27 cellular contexts compared by ENCODE assay signal in genomic region chr2:36702781-36703180, GRCh38. TPM values are rescaled to one million over a fixed set of nuclear protein-coding genes. Genes with fewer than 3 reads are reported as not detected.
DNase-seq lines count a peak whose midpoint lies in the region; ATAC-seq, FAIRE-seq and TF ChIP-seq lines count a peak whose summit lies in the region.
"Had no signal": no experiment of that assay in that cellular context is flagged by ENCODE, and none has a peak within 500 bp of the region (broad histone marks: within the 10 kb centered on the region; RNA-seq: fewer than 3 reads in every experiment).

No MANE protein-coding gene starts in this region.

- H3K79me2 ChIP-seq in H1 (ENCODE audit: control insufficient read depth in 1 of 2, insufficient read depth in 2 of 2, low read length in 2 of 2), result no peaks in the 10 kb centered on the region

- H3K4me3 Mint-ChIP-seq in Caco-2 (ENCODE audit: unreplicated experiment), result no peak overlapping the region
- no peak overlapping the region for H3K4me3 Mint-ChIP-seq in mesothelial cell of epicardium
- H3K4me3 Mint-ChIP-seq: CD8-positive, alpha-beta T cell; IgD-negative memory B cell had no signal

- no peak overlapping the region for H2BK5ac ChIP-seq in H1 (ENCODE audit: low read depth, low read length)

- peak overlapping the region; percentile 42 for H3K27ac Mint-ChIP-seq in Caco-2 (ENCODE audit: unreplicated experiment)
- peak overlapping the region; percentile 80 for H3K27ac Mint-ChIP-seq in mesothelial cell of epicardium
- H3K27ac Mint-ChIP-seq: CD8-positive, alpha-beta T cell; IgD-negative memory B cell had no signal

- H3K9me3 ChIP-seq in A549 (no peaks in the 10 kb centered on the region), Caco-2 (no peaks in the 10 kb centered on the region), H1 (ENCODE audit: insufficient read depth in 2 of 2, low read depth in 1 of 2, low read length in 1 of 2) (no peaks in the 10 kb centered on the region), gastroesophageal sphincter (no peaks in the 10 kb centered on the region)
- H3K9me3 ChIP-seq: MG63 had no signal

- peak overlapping the region; percentile 27; the same call in 1 of the 2 replicates for H2BK20ac ChIP-seq in H1 (ENCODE audit: low read length)

- H4K8ac ChIP-seq in H1 (ENCODE audit: extremely low read depth, insufficient read depth, low read length), result no peak overlapping the region

- no peak overlapping the region for H3K9ac ChIP-seq in H1 (replicated peaks in 1 of 4; ENCODE audit: extremely low read depth in 1 of 4, low read depth in 3 of 4, low read length in 3 of 4)
- H3K9ac ChIP-seq: BLaER1 treated with 17β-estradiol and CSF1 and Interleukin-3, amounts not matched to agents 10 nM and 100 nM had no signal

- peaks cover 2% of the 10 kb centered on the region; the same call in 1 of the 3 replicates for H3K4me1 ChIP-seq in A549
- peaks cover 34% of the 10 kb centered on the region for H3K4me1 ChIP-seq in Caco-2
- H3K4me1 ChIP-seq in H1 (replicated peaks in 1 of 4; ENCODE audit: control insufficient read depth in 3 of 4, insufficient read depth in 4 of 4, low read length in 3 of 4), result peaks cover 0 to 3% (median 0%) of the 10 kb centered on the region in 4 experiments; a peak in 1 of 7 replicates
- H3K4me1 ChIP-seq in gastroesophageal sphincter, result peaks cover 0 to 21% (median 0%) of the 10 kb centered on the region in 3 donors

- H3K36me3 Mint-ChIP-seq in Caco-2 (ENCODE audit: insufficient read depth, unreplicated experiment) (no peaks in the 10 kb centered on the region), mesothelial cell of epicardium (no peaks in the 10 kb centered on the region)
- H3K36me3 Mint-ChIP-seq: CD8-positive, alpha-beta T cell; IgD-negative memory B cell had no signal

- intact Hi-C loops in Caco-2 (cut with micrococcal nuclease; ENCODE audit: unreplicated experiment), result no loop called here

- no peak overlapping the region for H3K56ac ChIP-seq in H1 (replicated peaks; ENCODE audit: insufficient read length, low read depth, low read length)

- no peak overlapping the region for H2AK5ac ChIP-seq in H1 (ENCODE audit: low read depth, low read length)

- TF ChIP-seq RAD21 in A549 (conservative IDR thresholded peaks at IDR 0.05 in 1 of 2, IDR thresholded peaks at IDR 0.05 in 1 of 2) (no peak), H1 (IDR thresholded peaks at IDR 0.05 in 1 of 2, conservative IDR thresholded peaks at IDR 0.05 in 1 of 2; ENCODE audit: low read depth in 2 of 2, low read length in 2 of 2) (no peak)

- FAIRE-seq in A549 (lab: Jason Lieb, UNC) (no peak), H1 (lab: Jason Lieb, UNC) (no peak)
- FAIRE-seq: G401.6, GM12892 had no signal

- CTCF ChIA-PET in A549 (lab: Yijun Ruan, JAX), result interaction anchor here (0.6 to 1.7 kb wide), 3 partner anchors 18 to 61 kb away, joined by 3 to 8 read pairs (median 4); no protein-coding TSS in a partner anchor
- CTCF ChIA-PET in Caco-2 (lab: Charles Lee), result interaction anchor here (1.4 kb wide), 1 partner anchor 38 kb away, joined by 7 read pairs; no protein-coding TSS in a partner anchor
- CTCF ChIA-PET in H1 (lab: Charles Lee; ENCODE audit: partially characterized antibody), result interaction anchor here (0.6 to 10.4 kb wide), 10 partner anchors 9 to 310 kb away, joined by 3 to 84 read pairs (median 3); no protein-coding TSS in a partner anchor
- CTCF ChIA-PET in RWPE1 (lab: Yijun Ruan, JAX), result no interaction called here

- TF ChIP-seq CTCF in A549 (IDR thresholded peaks at IDR 0.05), result no peak
- TF ChIP-seq CTCF in Caco-2 (IDR thresholded peaks at IDR 0.05; ENCODE audit: insufficient read depth in 1 of 2, low read depth in 1 of 2, low read length in 1 of 2, severe bottlenecking in 1 of 2, unreplicated experiment in 1 of 2), result no peak
- TF ChIP-seq CTCF in H1 (IDR thresholded peaks at IDR 0.05; ENCODE audit: control extremely low read depth in 1 of 3, insufficient read depth in 1 of 3, low read depth in 1 of 3, low read length in 3 of 3), result no peak
- TF ChIP-seq CTCF in mesothelial cell of epicardium (IDR thresholded peaks at IDR 0.05; ENCODE audit: unreplicated experiment), result no peak
- TF ChIP-seq CTCF in gastroesophageal sphincter (IDR thresholded peaks at IDR 0.05), result no peak
- TF ChIP-seq CTCF in RWPE1 (conservative IDR thresholded peaks at IDR 0.05; ENCODE audit: low read depth), result no peak

- H3K18ac ChIP-seq in H1 (ENCODE audit: extremely low read depth, low read length), result no peak overlapping the region

- H3K14ac ChIP-seq in H1 (ENCODE audit: insufficient read length), result no peak overlapping the region

- H4K20me1 ChIP-seq in H1 (replicated peaks in 1 of 2; ENCODE audit: control insufficient read depth in 1 of 2, insufficient read depth in 2 of 2, low read length in 2 of 2), result no peaks in the 10 kb centered on the region
- H4K20me1 ChIP-seq: BLaER1 treated with 17β-estradiol and CSF1 and Interleukin-3, amounts not matched to agents 10 nM and 100 nM had no signal

- peak overlapping the region; percentile 49 for H2BK15ac ChIP-seq in H1 (ENCODE audit: low read length)

- TF ChIP-seq POLR2A in A549 (IDR thresholded peaks at IDR 0.05; ENCODE audit: low read length), result no peak
- no peak for TF ChIP-seq POLR2A in H1 (IDR thresholded peaks at IDR 0.05; ENCODE audit: control extremely low read depth in 1 of 2, low read depth in 2 of 2, low read length in 2 of 2)
- no peak for TF ChIP-seq POLR2A in gastroesophageal sphincter (IDR thresholded peaks at IDR 0.05)

- 60% methylated on average over 3 of the region's 3 CpGs for WGBS in A549 (ENCODE audit: missing lambda C conversion rate)
- WGBS in H1 (ENCODE audit: extremely low coverage in 1 of 2, insufficient coverage in 1 of 2, insufficient read length in 1 of 2, insufficient replicate concordance in 2 of 2, low coverage in 1 of 2, low lambda C conversion rate in 2 of 2, missing lambda C conversion rate in 1 of 2), 2 experiments, result 84% methylated on average over 3 of the region's 3 CpGs; no CpG with 5 or more reads in 1 of the 2 experiments
- WGBS in gastroesophageal sphincter (ENCODE audit: low coverage in 1 of 2), 2 donors, result 80% methylated on average over 1 of the region's 3 CpGs; no CpG with 5 or more reads in 1 of the 2 donors

- H4K5ac ChIP-seq in H1 (ENCODE audit: insufficient read length, low read depth, low read length), result no peak overlapping the region

- no peak overlapping the region for H3K4me3 ChIP-seq in A549
- H3K4me3 ChIP-seq in Caco-2 (ENCODE audit: low read depth, low read length), result no peak overlapping the region
- no peak overlapping the region for H3K4me3 ChIP-seq in H1 (ENCODE audit: extremely low read depth in 1 of 4, insufficient read depth in 2 of 4, low read depth in 3 of 4, low read length in 4 of 4)
- no peak overlapping the region for H3K4me3 ChIP-seq in gastroesophageal sphincter
- H3K4me3 ChIP-seq: BLaER1 treated with 17β-estradiol and CSF1 and Interleukin-3, amounts not matched to agents 10 nM and 100 nM; MG63 had no signal

- no peak for DNase-seq in A549 (ENCODE audit: low read depth in 1 of 2, low spot score in 1 of 2)
- no peak for DNase-seq in Caco-2
- DNase-seq in H1 (ENCODE audit: low read depth in 1 of 2, low spot score in 2 of 2), result peak in 1 of 2 experiments; percentile 33
- DNase-seq in mesothelial cell of epicardium (ENCODE audit: low spot score in 2 of 2, unreplicated experiment in 2 of 2), result no peak
- DNase-seq in RWPE1 (ENCODE audit: low spot score), result no peak
- no peak for DNase-seq in NCI-H2081 treated with DMSO at 0.1 percent for 48 hours (lab: John Stamatoyannopoulos, UW)
- no peak for DNase-seq in NCI-H187 treated with DMSO at 0.1 percent for 48 hours (lab: John Stamatoyannopoulos, UW)
- DNase-seq: ACHN; Calu3; CD8-positive, alpha-beta T cell; DMS153; GOT3; Kasumi-1; MG63; NCI-H1092 treated with DMSO at 0.1 percent for 48 hours; NCI-H1436 treated with DMSO at 0.1 percent for 48 hours; NCI-H2029 treated with DMSO at 0.1 percent for 48 hours; NCI-H446 treated with DMSO at 0.1 percent for 48 hours; NCI-H526 treated with DMSO at 0.1 percent for 48 hours; OCI-M1; SHP77 had no signal

- H3K79me1 ChIP-seq in H1 (ENCODE audit: low read depth, low read length), result no peaks in the 10 kb centered on the region

- no peak overlapping the region for H2BK12ac ChIP-seq in H1 (ENCODE audit: low read depth, low read length)

- H2BK120ac ChIP-seq in H1 (replicated peaks; ENCODE audit: low read depth, low read length), result no peak overlapping the region

- H4K91ac ChIP-seq in H1 (replicated peaks; ENCODE audit: insufficient read length, low read length), result no peak overlapping the region

- H3K23me2 ChIP-seq in H1 (ENCODE audit: low read depth, low read length), result no peaks in the 10 kb centered on the region

- POLR2A ChIA-PET in A549 (lab: Yijun Ruan, JAX), result no interaction called here
- POLR2A ChIA-PET in Caco-2 (lab: Charles Lee), result no interaction called here
- POLR2A ChIA-PET in H1 (lab: Charles Lee; ENCODE audit: partially characterized antibody), result no interaction called here
- POLR2A ChIA-PET in RWPE1 (lab: Yijun Ruan, JAX; ENCODE audit: low non-redundant PET), result no interaction called here

- H3K36me3 ChIP-seq in Caco-2 (ENCODE audit: control insufficient read depth, insufficient read depth, low read length) (no peaks in the 10 kb centered on the region), H1 (ENCODE audit: control insufficient read depth in 2 of 4, insufficient read depth in 4 of 4, low read length in 3 of 4) (no peaks in the 10 kb centered on the region), gastroesophageal sphincter (no peaks in the 10 kb centered on the region)
- H3K36me3 ChIP-seq: BLaER1 treated with 17β-estradiol and CSF1 and Interleukin-3, amounts not matched to agents 10 nM and 100 nM; MG63 had no signal

- H3K27ac ChIP-seq in A549, result no peak overlapping the region
- H3K27ac ChIP-seq in H1 (ENCODE audit: low read depth, low read length), result no peak overlapping the region
- H3K27ac ChIP-seq in gastroesophageal sphincter, result no peak overlapping the region
- H3K27ac ChIP-seq in RWPE1, result no peak overlapping the region
- H3K27ac ChIP-seq: BLaER1 treated with 17β-estradiol and CSF1 and Interleukin-3, amounts not matched to agents 10 nM and 100 nM had no signal

- TF ChIP-seq EP300 in A549 (IDR thresholded peaks at IDR 0.05) (no peak), H1 (IDR thresholded peaks at IDR 0.05; ENCODE audit: borderline replicate concordance in 1 of 2, low read depth in 2 of 2, low read length in 2 of 2) (no peak), gastroesophageal sphincter (IDR thresholded peaks at IDR 0.05) (no peak)

- H3K9me3 Mint-ChIP-seq in Caco-2 (ENCODE audit: unreplicated experiment), result no peaks in the 10 kb centered on the region
- no peaks in the 10 kb centered on the region for H3K9me3 Mint-ChIP-seq in mesothelial cell of epicardium
- H3K9me3 Mint-ChIP-seq: CD8-positive, alpha-beta T cell had no signal

- H2AFZ ChIP-seq in H1 (ENCODE audit: low read length), result no peak overlapping the region

- no peaks in the 10 kb centered on the region for H3K27me3 Mint-ChIP-seq in Caco-2 (ENCODE audit: insufficient read depth, unreplicated experiment)
- no peaks in the 10 kb centered on the region for H3K27me3 Mint-ChIP-seq in mesothelial cell of epicardium (ENCODE audit: low read depth)

- H3K23ac ChIP-seq in H1 (ENCODE audit: insufficient read length), result no peak overlapping the region

- ATAC-seq in A549 (peak; percentile 8 to 19; a peak in 2 of 6 replicates), gastroesophageal sphincter (no peak)
- ATAC-seq: CD8-positive, alpha-beta T cell; HCT116 had no signal

- H3K4me1 Mint-ChIP-seq in Caco-2 (ENCODE audit: low read depth, unreplicated experiment) (peaks cover 10% of the 10 kb centered on the region), mesothelial cell of epicardium (peaks cover 57% of the 10 kb centered on the region)
- H3K4me1 Mint-ChIP-seq: IgD-negative memory B cell had no signal

- no TSS peak for BruUV-seq in Caco-2 (replicated peaks; lab: Mats Ljungman, UMichigan)

- H3K4me2 ChIP-seq in A549 (no peak overlapping the region), H1 (ENCODE audit: insufficient read depth in 1 of 2, low read depth in 2 of 2, low read length in 2 of 2) (no peak overlapping the region)
- H3K4me2 ChIP-seq: BLaER1 treated with 17β-estradiol and CSF1 and Interleukin-3, amounts not matched to agents 10 nM and 100 nM had no signal

- H3K27me3 ChIP-seq in Caco-2 (replicated peaks; ENCODE audit: control insufficient read depth, insufficient read depth, low read length) (no peaks in the 10 kb centered on the region), H1 (replicated peaks in 1 of 4; ENCODE audit: control insufficient read depth in 3 of 4, extremely low read depth in 1 of 4, insufficient read depth in 3 of 4, low read length in 3 of 4) (no peaks in the 10 kb centered on the region), gastroesophageal sphincter (no peaks in the 10 kb centered on the region)
- H3K27me3 ChIP-seq: BLaER1 treated with 17β-estradiol and CSF1 and Interleukin-3, amounts not matched to agents 10 nM and 100 nM; MG63 had no signal

- H3K4ac ChIP-seq in H1 (replicated peaks; ENCODE audit: insufficient read length, low read depth, low read length), result no peak overlapping the region

RNA-seq across cellular contexts. Expression of gene VIT, which starts 6.3 kb away (rescaled TPM):
- polyA plus RNA-seq in A549 (2011; rRNA removed) (not detected in 2 replicates), A549 (2017; fragmentation: RNase III; extraction: RNeasy Plus Mini Kit Qiagen cat#74134 plus additional on column Dnase treatment) (not detected in 3 replicates), H1 (2011; rRNA removed) (0.03 TPM in 1 of 2 replicates, not detected in the other)
- polyA plus RNA-seq in A549 (2012; cell fraction: cytosol; rRNA removed), result 0.01 TPM in 1 of 2 replicates, not detected in the other
- not detected in 2 replicates for polyA plus RNA-seq in A549 (2012; cell fraction: nucleus; rRNA removed)
- polyA minus RNA-seq in A549 (2011; rRNA and poly(A)+ RNA removed), result not detected in 2 replicates
- total RNA-seq in Caco-2 (2022) (0.51 and 1.2 TPM in 2 replicates), mesothelial cell of epicardium (0.45 to 0.78 TPM (median 0.73 TPM) in 3 replicates), gastroesophageal sphincter (10 to 100 TPM; 21.3 to 42.7 (median 28.9) TPM)
- not detected in 2 replicates for total RNA-seq in H1 (2021; fragmentation: NEBNext Ultra II Directional; extraction: Animal tissue kit (Norgen Biotek cat#: 25700))
- polyA plus RNA-seq in H1 (2011; cell fraction: cytosol; rRNA removed), result not detected
- not detected for polyA plus RNA-seq in H1 (2011; cell fraction: nucleus; rRNA removed)
- polyA plus RNA-seq in H1 (2012, experiment 1 of 2), result not detected in 4 replicates
- polyA plus RNA-seq in H1 (2012, experiment 2 of 2), result not detected
- 0.08 TPM for polyA plus RNA-seq in H1 (2013, experiment 1 of 2)
- polyA plus RNA-seq in H1 (2013, experiment 2 of 2), result 0.11 TPM
- not detected in 2 replicates for polyA minus RNA-seq in H1 (2011; rRNA and poly(A)+ RNA removed)
- not detected for polyA minus RNA-seq in H1 (2011; cell fraction: cytosol; rRNA and poly(A)+ RNA removed)
- not detected for polyA minus RNA-seq in H1 (2011; cell fraction: nucleus; rRNA and poly(A)+ RNA removed)
- total RNA-seq: Calu3; CD8-positive, alpha-beta T cell had no signal

Comparison
In these comparisons a context has a peak if more than half of its experiments do, and no peak if none do; other contexts are left out.
1. RNA of gene VIT, which starts 6.3 kb away (total RNA-seq): 21.3 to 42.7 TPM in gastroesophageal sphincter; 0.51 to 1.2 TPM in Caco-2, 0.45 to 0.78 TPM in mesothelial cell of epicardium and not detected in H1; every median in the first group is over 10 times any median in the second.